ENCODE assay signal across 9 cellular contexts in the genomic region with DNA sequence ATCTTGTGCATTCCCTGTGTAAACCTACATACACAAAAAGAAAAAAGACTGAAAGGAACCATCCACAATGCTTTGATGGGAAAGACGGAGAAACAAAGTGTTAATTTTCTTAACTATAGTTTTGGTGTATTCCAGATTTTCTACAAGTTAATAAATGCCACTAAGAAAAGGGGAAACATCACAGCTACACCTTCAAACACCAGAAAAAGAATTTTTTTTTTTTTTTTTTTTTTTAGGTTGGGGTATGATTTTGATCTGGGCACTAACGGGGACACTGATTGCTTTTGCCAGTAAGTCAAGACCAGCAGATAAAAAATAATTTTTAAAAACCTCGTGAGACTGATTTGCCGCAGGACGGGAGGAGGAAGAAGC. TPM values are rescaled to one million over a fixed set of nuclear protein-coding genes. Genes with fewer than 3 reads are reported as not detected.
A peak's percentile ranks its signal among the peaks of the same experiment; 100 is the strongest.
DNase-seq lines count a peak whose midpoint lies in the region; ATAC-seq and TF ChIP-seq lines count a peak whose summit lies in the region.
"Had no signal": no experiment of that assay in that cellular context is flagged by ENCODE, and none has a peak within 500 bp of the region (broad histone marks: within the 10 kb centered on the region; RNA-seq: fewer than 3 reads in every experiment).

No MANE protein-coding gene starts in this region.

- WGBS in liver, result 20% methylated on average over 5 of the region's 5 CpGs
- WGBS in tibial nerve, 2 donors, result 19 to 21% methylated on average over 5 of the region's 5 CpGs

- H3K4me3 ChIP-seq in liver (ENCODE audit: low read depth in 1 of 3, low read length in 3 of 3), result peak overlapping the region; percentile 60 to 99 (median 97)
- peak overlapping the region; percentile 49 to 75 (median 66) for H3K4me3 ChIP-seq in tibial nerve

- peaks cover 0 to 10% (median 5%) of the 10 kb centered on the region in 4 donors for H3K4me1 ChIP-seq in liver (ENCODE audit: control insufficient read depth in 4 of 4, insufficient read depth in 4 of 4, low read length in 3 of 4)
- peaks cover 0 to 13% (median 1%) of the 10 kb centered on the region in 4 donors for H3K4me1 ChIP-seq in tibial nerve

- H3K9me3 ChIP-seq in liver (ENCODE audit: control insufficient read depth in 4 of 4, low read length in 3 of 4) (no peaks in the 10 kb centered on the region), tibial nerve (no peaks in the 10 kb centered on the region)

- TF ChIP-seq EP300 in tibial nerve (IDR thresholded peaks at IDR 0.05), result no peak

- H3K36me3 Mint-ChIP-seq in activated T-cell treated with anti-CD3 and anti-CD28 coated beads, Interleukin-2, amount 50 U/mL, for 4 hours (ENCODE audit: insufficient read depth), result peaks cover 12% of the 10 kb centered on the region

- no peaks in the 10 kb centered on the region for H3K27me3 Mint-ChIP-seq in activated T-cell treated with anti-CD3 and anti-CD28 coated beads, Interleukin-2, amount 50 U/mL, for 4 hours (ENCODE audit: low read depth)

- H3K36me3 ChIP-seq in liver (ENCODE audit: control insufficient read depth in 4 of 4, insufficient read depth in 3 of 4, low read depth in 1 of 4, low read length in 3 of 4) (peaks cover 4 to 17% (median 7%) of the 10 kb centered on the region in 4 donors), tibial nerve (peaks cover 0 to 29% (median 0%) of the 10 kb centered on the region in 3 donors)

- TF ChIP-seq POLR2A in tibial nerve (IDR thresholded peaks at IDR 0.05), result no peak

- H3K4me3 Mint-ChIP-seq in activated T-cell treated with anti-CD3 and anti-CD28 coated beads, Interleukin-2, amount 50 U/mL, for 4 hours, result peak overlapping the region; percentile 95

- no peaks in the 10 kb centered on the region for H3K9me3 Mint-ChIP-seq in activated T-cell treated with anti-CD3 and anti-CD28 coated beads, Interleukin-2, amount 50 U/mL, for 4 hours

- H3K27ac ChIP-seq in angular gyrus (ENCODE audit: low read depth, low read length) (peak overlapping the region; percentile 95), liver (ENCODE audit: low read depth in 1 of 2, low read length in 2 of 2) (peak overlapping the region in 1 of 2 donors; percentile 94), tibial nerve (peak overlapping the region in 3 of 4 donors; percentile 92 to 95 (median 95))

- no peak for TF ChIP-seq RAD21 in liver (IDR thresholded peaks at IDR 0.05)

- ATAC-seq in activated T-cell treated with anti-CD3 and anti-CD28 coated beads, Interleukin-2, amount 50 U/mL, for 4 hours, result no peak
- ATAC-seq in HG03175 (IDR thresholded peaks at IDR 0.05; ENCODE audit: unreplicated experiment) (no peak), GM21381 (IDR thresholded peaks at IDR 0.05; ENCODE audit: unreplicated experiment) (no peak)

- no peaks in the 10 kb centered on the region for H3K27me3 ChIP-seq in liver (ENCODE audit: control insufficient read depth in 4 of 4, insufficient read depth in 4 of 4, low read length in 3 of 4)
- H3K27me3 ChIP-seq in tibial nerve, result no peaks in the 10 kb centered on the region

- DNase-seq in activated T-cell treated with anti-CD3 and anti-CD28 coated beads, Interleukin-2, amount 50 U/mL, for 4 hours, result no peak
- no peak for DNase-seq in activated T-cell treated with anti-CD3 and anti-CD28 coated beads, Interleukin-2, amount 50 U/mL, for 48 hours
- no peak for DNase-seq in tibial nerve (ENCODE audit: low spot score in 2 of 2)
- DNase-seq in superior temporal gyrus (ENCODE audit: extremely low spot score), result no peak

- H3K4me1 Mint-ChIP-seq in activated T-cell treated with anti-CD3 and anti-CD28 coated beads, Interleukin-2, amount 50 U/mL, for 4 hours (ENCODE audit: low read depth), result peaks cover 36% of the 10 kb centered on the region

- H3K9ac ChIP-seq in liver (ENCODE audit: low read depth in 1 of 2, low read length in 2 of 2), result peak overlapping the region; percentile 38 to 86

- TF ChIP-seq CTCF in liver (IDR thresholded peaks at IDR 0.05; ENCODE audit: low read depth, low read length, missing input control) (no peak), tibial nerve (IDR thresholded peaks at IDR 0.05) (no peak)

TF ChIP-seq in liver, 16 proteins besides CTCF, POLR2A, EP300 and RAD21:
- TF ChIP-seq YY1 (IDR thresholded peaks at IDR 0.05) (no peak), SP1 (IDR thresholded peaks at IDR 0.05) (no peak), FOXA2 (IDR thresholded peaks at IDR 0.05) (no peak), EGR1 (IDR thresholded peaks at IDR 0.05; ENCODE audit: low read depth in 2 of 2) (no peak), FOXA1 (IDR thresholded peaks at IDR 0.05) (no peak), GABPA (IDR thresholded peaks at IDR 0.05 in 1 of 2, conservative IDR thresholded peaks at IDR 0.05 in 1 of 2) (no peak), TAF1 (conservative IDR thresholded peaks at IDR 0.05) (no peak)
- TF ChIP-seq, protein P1, sequence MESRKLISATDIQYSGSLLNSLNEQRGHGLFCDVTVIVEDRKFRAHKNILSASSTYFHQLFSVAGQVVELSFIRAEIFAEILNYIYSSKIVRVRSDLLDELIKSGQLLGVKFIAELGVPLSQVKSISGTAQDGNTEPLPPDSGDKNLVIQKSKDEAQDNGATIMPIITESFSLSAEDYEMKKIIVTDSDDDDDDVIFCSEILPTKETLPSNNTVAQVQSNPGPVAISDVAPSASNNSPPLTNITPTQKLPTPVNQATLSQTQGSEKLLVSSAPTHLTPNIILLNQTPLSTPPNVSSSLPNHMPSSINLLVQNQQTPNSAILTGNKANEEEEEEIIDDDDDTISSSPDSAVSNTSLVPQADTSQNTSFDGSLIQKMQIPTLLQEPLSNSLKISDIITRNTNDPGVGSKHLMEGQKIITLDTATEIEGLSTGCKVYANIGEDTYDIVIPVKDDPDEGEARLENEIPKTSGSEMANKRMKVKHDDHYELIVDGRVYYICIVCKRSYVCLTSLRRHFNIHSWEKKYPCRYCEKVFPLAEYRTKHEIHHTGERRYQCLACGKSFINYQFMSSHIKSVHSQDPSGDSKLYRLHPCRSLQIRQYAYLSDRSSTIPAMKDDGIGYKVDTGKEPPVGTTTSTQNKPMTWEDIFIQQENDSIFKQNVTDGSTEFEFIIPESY (IDR thresholded peaks at IDR 0.05), result no peak

RNA-seq across cellular contexts. Expression of a gene that starts 0.3 kb away (rescaled TPM):
- 10 to 100 TPM; 28.3 to 34.3 (median 31.5) TPM for total RNA-seq in activated T-cell treated with anti-CD3 and anti-CD28 coated beads, Interleukin-2, amount 50 U/mL, for 4 hours
- total RNA-seq in liver (10 to 100 TPM in 1 of 2 donors, 1 to 10 TPM in 1; 6.4 to 12.6 TPM), tibial nerve (10 to 100 TPM in 2 of 4 donors, 1 to 10 TPM in 2; 4.9 to 11.5 (median 9.2) TPM)
- 1 to 10 TPM; 3.9 to 4.2 TPM for polyA plus RNA-seq in liver

RNA-seq across cellular contexts. Expression of a gene that starts 12.6 kb away (rescaled TPM):
- total RNA-seq in activated T-cell treated with anti-CD3 and anti-CD28 coated beads, Interleukin-2, amount 50 U/mL, for 4 hours, result 1 to 10 TPM; 4.9 to 5.9 (median 5.5) TPM
- 1 to 10 TPM; 1.8 to 4.0 TPM for total RNA-seq in liver
- under 1 TPM; 0.42 to 0.51 TPM for polyA plus RNA-seq in liver
- total RNA-seq in tibial nerve, result 1 to 10 TPM; 2.1 to 4.2 (median 3.6) TPM

RNA-seq across cellular contexts. Expression of a gene that starts 59.6 kb away (rescaled TPM):
- not detected for total RNA-seq in activated T-cell treated with anti-CD3 and anti-CD28 coated beads, Interleukin-2, amount 50 U/mL, for 4 hours
- total RNA-seq in liver, result not detected
- polyA plus RNA-seq in liver, result not detected
- total RNA-seq in tibial nerve, result not detected
- total RNA-seq: dermis microvascular lymphatic vessel endothelial cell had no signal
